ENCODE assay signal across 8 cellular contexts in genomic region chr11:64343740-64344133, GRCh38. TPM values are rescaled to one million over a fixed set of nuclear protein-coding genes. Genes with fewer than 3 reads are reported as not detected.
DNase-seq lines count a peak whose midpoint lies in the region; ATAC-seq and TF ChIP-seq lines count a peak whose summit lies in the region.

No MANE protein-coding gene starts in this region.

- no peaks in the 10 kb centered on the region for H4K20me1 ChIP-seq in BLaER1

- no peak overlapping the region for H3K9ac ChIP-seq in BLaER1

- H3K36me3 ChIP-seq in BLaER1 = peaks cover 26% of the 10 kb centered on the region; the same call in 1 of the 2 replicates
- H3K36me3 ChIP-seq in WERI-Rb-1 = no peaks in the 10 kb centered on the region

- no peak overlapping the region for H3K4me3 ChIP-seq in BLaER1
- H3K4me3 ChIP-seq in WERI-Rb-1 (ENCODE audit: low read depth, low read length) = no peak overlapping the region

- TF ChIP-seq CTCF in GM13976 (IDR thresholded peaks at IDR 0.05; ENCODE audit: borderline replicate concordance, control extremely low read depth, extremely low read depth, insufficient read depth, missing control alignments) = peak; percentile 4
- peak; percentile 87 for TF ChIP-seq CTCF in WERI-Rb-1 (IDR thresholded peaks at IDR 0.05; ENCODE audit: low read depth, low read length)

- H3K27ac ChIP-seq in BLaER1 = peak overlapping the region; percentile 49
- peak overlapping the region; percentile 28 for H3K27ac ChIP-seq in WERI-Rb-1

- peak overlapping the region; percentile 36; the same call in 1 of the 2 replicates for H3K4me2 ChIP-seq in BLaER1

- no peaks in the 10 kb centered on the region for H3K27me3 ChIP-seq in BLaER1
- no peaks in the 10 kb centered on the region for H3K27me3 ChIP-seq in WERI-Rb-1 (ENCODE audit: insufficient read depth, low read depth, severe bottlenecking)

- in situ Hi-C loops in GM13976 (cut with MboI; ENCODE audit: low sequenced_read_pairs, unreplicated experiment) = no loop called here

- peaks cover 83% of the 10 kb centered on the region for H3K4me1 ChIP-seq in BLaER1

- ATAC-seq in left lobe of liver (peak; percentile 21), HG03469 (IDR thresholded peaks at IDR 0.05; ENCODE audit: unreplicated experiment) (no peak)

- H3K9me3 ChIP-seq in BLaER1 (no peaks in the 10 kb centered on the region), WERI-Rb-1 (ENCODE audit: severe bottlenecking) (no peaks in the 10 kb centered on the region)

- DNase-seq in GM13976 (ENCODE audit: low spot score) (no peak), WERI-Rb-1 (peak; percentile 80), left lobe of liver (ENCODE audit: low spot score) (no peak), occipital lobe (lab: John Stamatoyannopoulos, UW) (no peak), NCI-H2171 (lab: John Stamatoyannopoulos, UW) (no peak), HCEC 1CT (no peak)

RNA-seq across cellular contexts. Expression of gene CCDC88B, which starts 3.7 kb away (rescaled TPM):
- total RNA-seq in left lobe of liver (4.0 TPM), occipital lobe (1.4 TPM)

RNA-seq across cellular contexts. Expression of gene RPS6KA4, which starts 15.2 kb away (rescaled TPM):
- total RNA-seq in left lobe of liver (9.8 TPM), occipital lobe (10.0 TPM)

RNA-seq across cellular contexts. Expression of gene PRDX5, which starts 25.8 kb away (rescaled TPM):
- total RNA-seq in left lobe of liver (96.4 TPM), occipital lobe (93.0 TPM)

RNA-seq across cellular contexts. Expression of gene TRMT112, which starts 26.4 kb away (rescaled TPM):
- total RNA-seq in left lobe of liver (59.1 TPM), occipital lobe (81.9 TPM)

RNA-seq across cellular contexts. Expression of gene ESRRA, which starts 38.4 kb away (rescaled TPM):
- total RNA-seq in left lobe of liver (53.6 TPM), occipital lobe (14.2 TPM)
